ENCODE assay signal across 20 cellular contexts in genomic region chr9:132238026-132238972, GRCh38.
"Had no signal": no experiment of that assay in that cellular context is flagged by ENCODE, and none has a peak within 500 bp of the region (broad histone marks: within the 10 kb centered on the region; RNA-seq: fewer than 3 reads in every experiment).

No MANE protein-coding gene starts in this region.

- H3K36me3 ChIP-seq: breast epithelium, tibial artery had no signal

- DNase-seq: activated CD4-positive, alpha-beta memory T cell treated with anti-CD3 and anti-CD28 coated beads for 36 hours; activated CD4-positive, alpha-beta T cell treated with anti-CD3 and anti-CD28 coated beads for 36 hours; activated effector memory CD4-positive, alpha-beta T cell treated with Interleukin-2 at 50 U/mL for 16 hours; activated naive CD4-positive, alpha-beta T cell treated with anti-CD3 and anti-CD28 coated beads for 36 hours; activated naive CD8-positive, alpha-beta T cell treated with anti-CD3 and anti-CD28 coated beads, Interleukin-2, amount 10 ng/mL, durations not matched to agents 7 days and 5 days; activated T-cell treated with anti-CD3 and anti-CD28 coated beads, Interleukin-2, amount 50 U/mL, for 72 hours; amniotic stem cell; stimulated activated CD4-positive, alpha-beta T cell treated with anti-CD3 and anti-CD28 coated beads, Interleukin-12 subunit alpha, Interleukin-12 subunit beta, amount 100 ng/mL, for 4 hours; stimulated activated CD4-positive, alpha-beta T cell treated with anti-CD3 and anti-CD28 coated beads, Interleukin-4, amount 100 ng/mL, for 4 hours; stimulated activated naive CD8-positive, alpha-beta T cell treated with anti-CD3 and anti-CD28 coated beads, Interleukin-15, Interleukin-2, amounts not matched to agents 100 U/mL and 50 U/mL, for 24 hours; T-helper 1 cell; tibial artery had no signal

- H3K27ac ChIP-seq: breast epithelium, epithelial cell of prostate, tibial artery had no signal

- H3K4me3 ChIP-seq: breast epithelium, lung, tibial artery had no signal

- H3K9me3 ChIP-seq: breast epithelium, tibial artery had no signal

- H3K27ac Mint-ChIP-seq: activated CD4-positive, alpha-beta memory T cell treated with anti-CD3 and anti-CD28 coated beads for 36 hours; activated CD4-positive, alpha-beta T cell treated with anti-CD3 and anti-CD28 coated beads for 36 hours; activated naive CD4-positive, alpha-beta T cell treated with anti-CD3 and anti-CD28 coated beads for 36 hours; activated naive CD8-positive, alpha-beta T cell treated with anti-CD3 and anti-CD28 coated beads, Interleukin-2, amount 10 ng/mL, durations not matched to agents 7 days and 5 days; activated T-cell treated with anti-CD3 and anti-CD28 coated beads, Interleukin-2, amount 50 U/mL, for 72 hours had no signal

- FAIRE-seq: colon, keratinocyte had no signal

- H3K27me3 Mint-ChIP-seq: activated CD4-positive, alpha-beta T cell treated with anti-CD3 and anti-CD28 coated beads for 36 hours; activated naive CD8-positive, alpha-beta T cell treated with anti-CD3 and anti-CD28 coated beads, Interleukin-2, amount 10 ng/mL, durations not matched to agents 7 days and 5 days; naive thymus-derived CD8-positive, alpha-beta T cell had no signal

- ATAC-seq: activated CD4-positive, alpha-beta T cell treated with anti-CD3 and anti-CD28 coated beads for 36 hours; activated T-cell treated with anti-CD3 and anti-CD28 coated beads, Interleukin-2, amount 50 U/mL, for 72 hours; left lobe of liver; naive thymus-derived CD8-positive, alpha-beta T cell; stimulated activated naive CD8-positive, alpha-beta T cell treated with anti-CD3 and anti-CD28 coated beads, Interleukin-15, Interleukin-2, amounts not matched to agents 100 U/mL and 50 U/mL, for 24 hours had no signal

- H3K4me1 ChIP-seq: breast epithelium had no signal

- H3K9me3 Mint-ChIP-seq: activated CD4-positive, alpha-beta memory T cell treated with anti-CD3 and anti-CD28 coated beads for 36 hours; activated naive CD4-positive, alpha-beta T cell treated with anti-CD3 and anti-CD28 coated beads for 36 hours; activated naive CD8-positive, alpha-beta T cell treated with anti-CD3 and anti-CD28 coated beads, Interleukin-2, amount 10 ng/mL, durations not matched to agents 7 days and 5 days; activated T-cell treated with anti-CD3 and anti-CD28 coated beads, Interleukin-2, amount 50 U/mL, for 72 hours; central memory CD8-positive, alpha-beta T cell; naive thymus-derived CD8-positive, alpha-beta T cell had no signal

- H3K4me3 Mint-ChIP-seq: activated CD4-positive, alpha-beta memory T cell treated with anti-CD3 and anti-CD28 coated beads for 36 hours; activated CD4-positive, alpha-beta T cell treated with anti-CD3 and anti-CD28 coated beads for 36 hours; activated naive CD4-positive, alpha-beta T cell treated with anti-CD3 and anti-CD28 coated beads for 36 hours; activated naive CD8-positive, alpha-beta T cell treated with anti-CD3 and anti-CD28 coated beads, Interleukin-2, amount 10 ng/mL, durations not matched to agents 7 days and 5 days; activated T-cell treated with anti-CD3 and anti-CD28 coated beads, Interleukin-2, amount 50 U/mL, for 72 hours; central memory CD8-positive, alpha-beta T cell had no signal
